11 cellular contexts compared by ENCODE assay signal in genomic region chr9:95103385-95104087, GRCh38.
DNase-seq lines count a peak whose midpoint lies in the region; ATAC-seq and TF ChIP-seq lines count a peak whose summit lies in the region.
"Had no signal": no experiment of that assay in that cellular context is flagged by ENCODE, and none has a peak within 500 bp of the region (broad histone marks: within the 10 kb centered on the region; RNA-seq: fewer than 3 reads in every experiment).

No MANE protein-coding gene starts in this region.

- ATAC-seq in sciatic nerve (peak; percentile 41), HG03095 (IDR thresholded peaks at IDR 0.05; ENCODE audit: unreplicated experiment) (no peak), HG03460 (IDR thresholded peaks at IDR 0.05; ENCODE audit: unreplicated experiment) (no peak)

- peak overlapping the region; percentile 62 for H3K27ac ChIP-seq in angular gyrus (ENCODE audit: low read depth, low read length)
- H3K27ac ChIP-seq: neutrophil, SK-N-MC had no signal

- peaks cover 8% of the 10 kb centered on the region for H3K27me3 Mint-ChIP-seq in glutamatergic neuron (ENCODE audit: unreplicated experiment)

- peak; percentile 0 for TF ChIP-seq CTCF in glutamatergic neuron (IDR thresholded peaks at IDR 0.05; ENCODE audit: partially characterized antibody, unreplicated experiment)

- peak overlapping the region; percentile 77 for H3K27ac Mint-ChIP-seq in glutamatergic neuron (ENCODE audit: unreplicated experiment)

- H3K36me3 Mint-ChIP-seq in glutamatergic neuron (ENCODE audit: unreplicated experiment) = peaks cover 4% of the 10 kb centered on the region

- DNase-seq in EH (ENCODE audit: low read depth) (peak; percentile 41), glutamatergic neuron (no peak), sciatic nerve (ENCODE audit: low spot score) (no peak)
- DNase-seq in activated effector memory CD4-positive, alpha-beta T cell treated with anti-CD3 and anti-CD28 coated beads, Interleukin-2, amount 50 U/mL, for 16 hours = no peak
- no peak for DNase-seq in activated CD4-positive, alpha-beta T cell treated with anti-CD3 and anti-CD28 coated beads, Interleukin-2, amount 50 U/mL, for 1 hour
- DNase-seq: COR-L47 had no signal

- intact Hi-C loops in sciatic nerve (cut with DNase I) = loop anchor here (10.0 kb wide), 1 partner anchor 309 kb away; no protein-coding TSS in a partner anchor

- H3K4me1 Mint-ChIP-seq in glutamatergic neuron (ENCODE audit: low read depth, unreplicated experiment) = peaks cover 43% of the 10 kb centered on the region

- H3K9me3 Mint-ChIP-seq in glutamatergic neuron (ENCODE audit: unreplicated experiment) = peaks cover 8% of the 10 kb centered on the region

- no peak overlapping the region for H3K4me3 Mint-ChIP-seq in glutamatergic neuron (ENCODE audit: unreplicated experiment)
